In genomic region chr20:17681741-17682102, GRCh38 we compare ENCODE assay signal across 8 cellular contexts. TPM values are rescaled to one million over a fixed set of nuclear protein-coding genes. Genes with fewer than 3 reads are reported as not detected.
A peak's percentile ranks its signal among the peaks of the same experiment; 100 is the strongest.
DNase-seq lines count a peak whose midpoint lies in the region; ATAC-seq and TF ChIP-seq lines count a peak whose summit lies in the region.

No MANE protein-coding gene starts in this region.

- H3K4me3 ChIP-seq in AG09309 (ENCODE audit: control insufficient read depth, low read depth, low read length) = peak overlapping the region; percentile 80
- H3K4me3 ChIP-seq in HUES48 (ENCODE audit: low read depth, low read length) = peak overlapping the region; percentile 84

- H3K27ac ChIP-seq in HUES48 (ENCODE audit: low read depth, low read length) = peak overlapping the region; percentile 77

- H3K9me3 ChIP-seq in HUES48 (ENCODE audit: control insufficient read depth, insufficient read depth, low read length) = no peaks in the 10 kb centered on the region

- peaks cover 23% of the 10 kb centered on the region for H3K36me3 ChIP-seq in HUES48 (ENCODE audit: control insufficient read depth, insufficient read depth, low read length)

- H3K4me3 Mint-ChIP-seq in chondrocyte (ENCODE audit: unreplicated experiment) = peak overlapping the region; percentile 73
- H3K4me3 Mint-ChIP-seq in neural crest cell = peak overlapping the region; percentile 89

- peaks cover 11% of the 10 kb centered on the region for H3K27me3 Mint-ChIP-seq in chondrocyte (ENCODE audit: low read depth)
- H3K27me3 Mint-ChIP-seq in neural crest cell (ENCODE audit: low read depth) = peaks cover 46% of the 10 kb centered on the region

- H3K4me1 Mint-ChIP-seq in chondrocyte (ENCODE audit: low read depth) (peaks cover 44% of the 10 kb centered on the region), neural crest cell (peaks cover 20% of the 10 kb centered on the region)

- no peaks in the 10 kb centered on the region for H3K27me3 ChIP-seq in HUES48 (ENCODE audit: control insufficient read depth, insufficient read depth, low read length)

- H3K27ac Mint-ChIP-seq in chondrocyte (ENCODE audit: unreplicated experiment) = peak overlapping the region; percentile 83
- no peak overlapping the region for H3K27ac Mint-ChIP-seq in neural crest cell (ENCODE audit: unreplicated experiment)

- TF ChIP-seq CTCF in AG09309 (IDR thresholded peaks at IDR 0.05; ENCODE audit: control insufficient read depth, insufficient read depth, low read depth, low read length, missing control alignments) (no peak), chondrocyte (IDR thresholded peaks at IDR 0.05) (no peak), neural crest cell (conservative IDR thresholded peaks at IDR 0.05) (no peak)

- H3K9ac ChIP-seq in HUES48 (ENCODE audit: low read depth, low read length) = peak overlapping the region; percentile 70

- H3K4me1 ChIP-seq in HUES48 (ENCODE audit: control insufficient read depth, insufficient read depth, low read length) = peaks cover 28% of the 10 kb centered on the region

- H3K36me3 Mint-ChIP-seq in chondrocyte (ENCODE audit: low read depth) = peaks cover 14% of the 10 kb centered on the region
- peaks cover under 1% of the 10 kb centered on the region for H3K36me3 Mint-ChIP-seq in neural crest cell (ENCODE audit: low read depth)

- ATAC-seq in GM19438 (IDR thresholded peaks at IDR 0.05; ENCODE audit: low read depth, unreplicated experiment) (peak; percentile 5), GM18519 (IDR thresholded peaks at IDR 0.05; ENCODE audit: low FRiP score, unreplicated experiment) (no peak)

- H3K9me3 Mint-ChIP-seq in chondrocyte (ENCODE audit: low read depth) (no peaks in the 10 kb centered on the region), neural crest cell (peaks cover 5% of the 10 kb centered on the region)

- DNase-seq in AG09309 (ENCODE audit: low read depth) (no peak), chondrocyte (ENCODE audit: low spot score) (no peak), neural crest cell (ENCODE audit: low read depth, low spot score) (no peak), foreskin melanocyte (no peak), NOMO-1 treated with dmso at 0.1 percent for 144 hours (lab: John Stamatoyannopoulos, UW; ENCODE audit: unreplicated experiment) (no peak)

RNA-seq across cellular contexts. Expression of gene RRBP1, which starts 0.3 kb away (rescaled TPM):
- total RNA-seq in chondrocyte = 459 to 621 TPM (median 460 TPM) in 3 replicates
- total RNA-seq in neural crest cell = 46.7 and 50.9 TPM in 2 replicates

RNA-seq across cellular contexts. Expression of gene BANF2, which starts 18.0 kb away (rescaled TPM):
- total RNA-seq in chondrocyte (not detected in 3 replicates), neural crest cell (not detected in 2 replicates)
